11 cellular contexts compared by ENCODE assay signal in genomic region chr6:148760143-148760505, GRCh38. TPM values are rescaled to one million over a fixed set of nuclear protein-coding genes. Genes with fewer than 3 reads are reported as not detected.
A peak's percentile ranks its signal among the peaks of the same experiment; 100 is the strongest.
DNase-seq lines count a peak whose midpoint lies in the region; ATAC-seq, FAIRE-seq and TF ChIP-seq lines count a peak whose summit lies in the region.
"Had no signal": no experiment of that assay in that cellular context is flagged by ENCODE, and none has a peak within 500 bp of the region (broad histone marks: within the 10 kb centered on the region; RNA-seq: fewer than 3 reads in every experiment).

No MANE protein-coding gene starts in this region.

- DNase-seq in CD14-positive monocyte (ENCODE audit: low spot score) (no peak), astrocyte (ENCODE audit: low read depth) (no peak), psoas muscle (no peak)
- DNase-seq in naive thymus-derived CD8-positive, alpha-beta T cell = peak in 1 of 10 donors; percentile 20
- DNase-seq: NCI-H69 had no signal

- ATAC-seq in GM21528 (IDR thresholded peaks at IDR 0.05; ENCODE audit: low FRiP score, unreplicated experiment) (peak; percentile 2), GM21619 (IDR thresholded peaks at IDR 0.05; ENCODE audit: unreplicated experiment) (no peak), GM18867 (IDR thresholded peaks at IDR 0.05; ENCODE audit: unreplicated experiment) (no peak), psoas muscle (no peak), HG02981 (IDR thresholded peaks at IDR 0.05; ENCODE audit: unreplicated experiment) (no peak)
- ATAC-seq in naive thymus-derived CD8-positive, alpha-beta T cell = peak in 1 of 2 donors; percentile 1
- ATAC-seq: K562 had no signal

- peak overlapping the region; percentile 85 for H3K4me2 ChIP-seq in astrocyte (ENCODE audit: low read length)

- WGBS in psoas muscle, 3 donors = 83 to 85% (median 85%) methylated on average over 3 of the region's 3 CpGs

- H3K27me3 Mint-ChIP-seq in CD14-positive monocyte (ENCODE audit: low read depth in 3 of 3) (peaks cover 5 to 12% (median 10%) of the 10 kb centered on the region in 3 donors), astrocyte (ENCODE audit: low read depth, unreplicated experiment) (no peaks in the 10 kb centered on the region)
- peaks cover 0 to 14% (median 1%) of the 10 kb centered on the region in 5 donors for H3K27me3 Mint-ChIP-seq in naive thymus-derived CD8-positive, alpha-beta T cell

- H3K36me3 Mint-ChIP-seq in CD14-positive monocyte = no peaks in the 10 kb centered on the region
- H3K36me3 Mint-ChIP-seq in astrocyte (ENCODE audit: low read depth, unreplicated experiment) = peaks cover 2% of the 10 kb centered on the region
- H3K36me3 Mint-ChIP-seq in naive thymus-derived CD8-positive, alpha-beta T cell = no peaks in the 10 kb centered on the region

- H3K79me2 ChIP-seq in astrocyte (ENCODE audit: insufficient read depth, low read length) = peaks cover 23% of the 10 kb centered on the region

- POLR2A ChIA-PET in naive thymus-derived CD8-positive, alpha-beta T cell (lab: Charles Lee) = interaction anchor here (1.4 to 2.0 kb wide), 3 partner anchors 10 to 13 kb away, joined by 6 to 14 read pairs (median 13); partner anchors contain the start of gene UST

- H3K4me1 ChIP-seq in astrocyte (ENCODE audit: insufficient read depth, low read length) (peaks cover 22% of the 10 kb centered on the region), psoas muscle (no peaks in the 10 kb centered on the region)

- no peak overlapping the region for H3K27ac ChIP-seq in astrocyte (ENCODE audit: low read depth, low read length)
- H3K27ac ChIP-seq in psoas muscle = no peak overlapping the region

- no peak overlapping the region for H3K9ac ChIP-seq in astrocyte (ENCODE audit: low read length)

- H3K4me1 Mint-ChIP-seq in CD14-positive monocyte = peaks cover 49% of the 10 kb centered on the region
- H3K4me1 Mint-ChIP-seq in astrocyte (ENCODE audit: low read depth, unreplicated experiment) = peaks cover 39% of the 10 kb centered on the region
- peaks cover 20 to 77% (median 43%) of the 10 kb centered on the region in 4 donors for H3K4me1 Mint-ChIP-seq in naive thymus-derived CD8-positive, alpha-beta T cell

- H4K20me1 ChIP-seq in astrocyte (ENCODE audit: insufficient read depth, low read length) = peaks cover 17% of the 10 kb centered on the region

- TF ChIP-seq CTCF in CD14-positive monocyte (IDR thresholded peaks at IDR 0.05) (no peak), astrocyte (IDR thresholded peaks at IDR 0.05; ENCODE audit: insufficient read depth, low read depth, low read length) (no peak), psoas muscle (IDR thresholded peaks at IDR 0.05) (no peak)

- H3K36me3 ChIP-seq in astrocyte (ENCODE audit: insufficient read depth, low read length) (no peaks in the 10 kb centered on the region), psoas muscle (ENCODE audit: insufficient read depth in 1 of 2, low read depth in 1 of 2) (no peaks in the 10 kb centered on the region)

- intact Hi-C loops in CD14-positive monocyte (cut with micrococcal nuclease) (no loop called here), psoas muscle (cut with DNase I) (no loop called here)

- no peak overlapping the region for H2AFZ ChIP-seq in astrocyte (ENCODE audit: low read depth, low read length)

- H3K27me3 ChIP-seq in astrocyte (ENCODE audit: insufficient read depth, low read length) = no peaks in the 10 kb centered on the region
- H3K27me3 ChIP-seq in psoas muscle (ENCODE audit: insufficient read depth in 3 of 3, low read length in 2 of 3) = no peaks in the 10 kb centered on the region

- H3K4me3 ChIP-seq in astrocyte (ENCODE audit: insufficient read depth, low read depth, low read length) (no peak overlapping the region), psoas muscle (no peak overlapping the region)
- H3K4me3 ChIP-seq: K562 had no signal

- FAIRE-seq in astrocyte (lab: Jason Lieb, UNC) = peak; percentile 43
- FAIRE-seq: K562 had no signal

- no peaks in the 10 kb centered on the region for H3K9me3 ChIP-seq in astrocyte (ENCODE audit: insufficient read depth, low read depth, low read length)
- H3K9me3 ChIP-seq in psoas muscle = no peaks in the 10 kb centered on the region

- peak overlapping the region in 5 of 7 donors; percentile 63 to 89 (median 66) for H3K27ac Mint-ChIP-seq in CD14-positive monocyte
- peak overlapping the region; percentile 97 for H3K27ac Mint-ChIP-seq in astrocyte (ENCODE audit: unreplicated experiment)
- peak overlapping the region; percentile 78 to 97 (median 92) for H3K27ac Mint-ChIP-seq in naive thymus-derived CD8-positive, alpha-beta T cell
- H3K27ac Mint-ChIP-seq: activated naive CD4-positive, alpha-beta T cell treated with anti-CD3 and anti-CD28 coated beads, Interleukin-2, amount 50 U/mL, for 24 hours had no signal

- H3K9me3 Mint-ChIP-seq in CD14-positive monocyte = peaks cover 0 to 2% (median 0%) of the 10 kb centered on the region in 7 donors
- H3K9me3 Mint-ChIP-seq in astrocyte (ENCODE audit: unreplicated experiment) = peaks cover 1% of the 10 kb centered on the region
- no peaks in the 10 kb centered on the region for H3K9me3 Mint-ChIP-seq in naive thymus-derived CD8-positive, alpha-beta T cell
- H3K9me3 Mint-ChIP-seq: activated naive CD4-positive, alpha-beta T cell treated with anti-CD3 and anti-CD28 coated beads, Interleukin-2, amount 50 U/mL, for 24 hours had no signal

- H3K4me3 Mint-ChIP-seq in CD14-positive monocyte (peak overlapping the region in 1 of 2 donors; percentile 42), astrocyte (ENCODE audit: unreplicated experiment) (no peak overlapping the region)
- peak overlapping the region; percentile 69 to 87 (median 79) for H3K4me3 Mint-ChIP-seq in naive thymus-derived CD8-positive, alpha-beta T cell

RNA-seq across cellular contexts. Expression of gene UST, which starts 13.3 kb away (rescaled TPM):
- under 1 TPM; 0.33 to 0.48 TPM for polyA plus RNA-seq in CD14-positive monocyte
- 15.3 and 18.0 TPM in 2 replicates for total RNA-seq in astrocyte
- 1 to 10 TPM in 1 of 2 experiments, under 1 TPM in 1; 0.47 to 1.1 TPM for total RNA-seq in naive thymus-derived CD8-positive, alpha-beta T cell
- polyA plus RNA-seq in naive thymus-derived CD8-positive, alpha-beta T cell = 1 to 10 TPM in 1 of 3 donors, under 1 TPM in 2; 0.08 to 1.4 (median 0.26) TPM
- total RNA-seq in psoas muscle = 1 to 10 TPM; 1.2 to 2.3 (median 2.0) TPM
- 1 to 10 TPM in 2 of 3 donors, under 1 TPM in 1; 0.79 to 2.6 (median 1.3) TPM for polyA plus RNA-seq in psoas muscle
